In genomic region chr4:113614414-113614813, GRCh38 we compare ENCODE assay signal across 23 cellular contexts.
DNase-seq lines count a peak whose midpoint lies in the region; ATAC-seq, FAIRE-seq and TF ChIP-seq lines count a peak whose summit lies in the region.
"Had no signal": no experiment of that assay in that cellular context is flagged by ENCODE, and none has a peak within 500 bp of the region (broad histone marks: within the 10 kb centered on the region; RNA-seq: fewer than 3 reads in every experiment).

No MANE protein-coding gene starts in this region.

- 0 out of 2 replicates have a peak overlapping the region, but pooled peaks have one; percentile 37 for H3K27ac Mint-ChIP-seq in GM23338
- no peak overlapping the region for H3K27ac Mint-ChIP-seq in activated CD4-positive, alpha-beta T cell treated with anti-CD3 and anti-CD28 coated beads for 36 hours
- H3K27ac Mint-ChIP-seq: CD14-positive monocyte had no signal

- H2AFZ ChIP-seq in GM23338 (no peak overlapping the region), GM12878 (ENCODE audit: control insufficient read depth, low read depth, low read length) (no peak overlapping the region)

- H3K9me2 ChIP-seq in GM23338 (ENCODE audit: insufficient read depth) = no peaks in the 10 kb centered on the region

- H3K9me3 ChIP-seq in heart left ventricle (no peaks in the 10 kb centered on the region), GM12878 (replicated peaks; ENCODE audit: control insufficient read depth, insufficient read depth, low read length) (no peaks in the 10 kb centered on the region; the same call in 1 of the 3 replicates), gastroesophageal sphincter (no peaks in the 10 kb centered on the region)
- H3K9me3 ChIP-seq: A549, SJCRH30 had no signal

- POLR2A ChIA-PET in GM12878 (lab: Charles Lee) = interaction anchor here (0.7 to 1.9 kb wide), 3 partner anchors 13 to 22 kb away, joined by 3 to 6 read pairs (median 4); no protein-coding TSS in a partner anchor
- POLR2A ChIA-PET in activated CD4-positive, alpha-beta T cell treated with anti-CD3 and anti-CD28 coated beads for 36 hours (lab: Charles Lee) = no interaction called here

- H3K36me3 ChIP-seq in heart left ventricle (no peaks in the 10 kb centered on the region), GM23338 (ENCODE audit: insufficient read depth) (no peaks in the 10 kb centered on the region), GM12878 (ENCODE audit: control insufficient read depth in 2 of 2, insufficient read depth in 2 of 2, low read length in 1 of 2) (no peaks in the 10 kb centered on the region; a peak in 2 of 4 replicates), mesendoderm (ENCODE audit: control insufficient read depth, insufficient read depth, low read length) (no peaks in the 10 kb centered on the region), gastroesophageal sphincter (no peaks in the 10 kb centered on the region)
- H3K36me3 ChIP-seq: SJCRH30 had no signal

- RAD21 ChIA-PET in GM12878 (lab: Charles Lee; ENCODE audit: unreplicated experiment) = interaction anchor here (1.1 to 6.8 kb wide), 5 partner anchors 12 to 67 kb away, joined by 3 to 74 read pairs (median 12); no protein-coding TSS in a partner anchor

- BruUV-seq in GM12878 (replicated peaks; lab: Mats Ljungman, UMichigan) = no TSS peak

- H3K79me2 ChIP-seq in GM23338 (replicated peaks; ENCODE audit: insufficient read depth) (no peaks in the 10 kb centered on the region), GM12878 (ENCODE audit: control insufficient read depth, insufficient read depth, low read length) (no peaks in the 10 kb centered on the region; the same call in none of the 2 replicates), mesendoderm (ENCODE audit: control insufficient read depth, insufficient read depth, low read length) (no peaks in the 10 kb centered on the region)

- H2BK120ac ChIP-seq in mesendoderm (ENCODE audit: low read depth, low read length) = no peak overlapping the region

- CTCF ChIA-PET in GM12878 (lab: Yijun Ruan, JAX) = interaction anchor here (0.9 to 1.6 kb wide), 8 partner anchors 12 to 67 kb away, joined by 3 to 10 read pairs (median 3); no protein-coding TSS in a partner anchor
- CTCF ChIA-PET in activated CD4-positive, alpha-beta T cell treated with anti-CD3 and anti-CD28 coated beads for 36 hours (lab: Charles Lee) = no interaction called here

- no peaks in the 10 kb centered on the region for H3K4me1 Mint-ChIP-seq in GM23338
- H3K4me1 Mint-ChIP-seq in activated CD4-positive, alpha-beta T cell treated with anti-CD3 and anti-CD28 coated beads for 36 hours = peaks cover 23% of the 10 kb centered on the region
- H3K4me1 Mint-ChIP-seq: CD14-positive monocyte had no signal

- DNase-seq in heart left ventricle = no peak
- no peak for DNase-seq in Right ventricle myocardium inferior (ENCODE audit: missing footprints)
- DNase-seq in GM23338 (ENCODE audit: low spot score) = no peak
- DNase-seq in GM12878 (ENCODE audit: low read depth, low spot score) = no peak
- no peak for DNase-seq in mesendoderm
- DNase-seq in activated CD4-positive, alpha-beta T cell treated with anti-CD3 and anti-CD28 coated beads for 36 hours = no peak
- DNase-seq in NCI-H526 (lab: John Stamatoyannopoulos, UW) = no peak
- DNase-seq: DMS 273 treated with DMSO at 0.1 percent for 48 hours; GF-D8; NCI-H1048; NCI-H1436 treated with DMSO at 0.1 percent for 48 hours; NCI-H2081; NCI-H226; NCI-H69; NK-92 treated with Interleukin-12 subunit alpha and Interleukin-12 subunit beta, amount 100 ng/mL, for 24 hours; RPMI8226; SJCRH30 had no signal

- H3K9ac ChIP-seq in GM12878 (ENCODE audit: control insufficient read depth, insufficient read depth, low read length) (no peak overlapping the region), mesendoderm (ENCODE audit: low read length) (no peak overlapping the region)
- H3K9ac ChIP-seq: KMS-11 had no signal

- H4K20me1 ChIP-seq in GM23338 (replicated peaks; ENCODE audit: insufficient read depth) (no peaks in the 10 kb centered on the region), GM12878 (ENCODE audit: control insufficient read depth, insufficient read depth) (no peaks in the 10 kb centered on the region)

- TF ChIP-seq EP300 in GM12878 (IDR thresholded peaks at IDR 0.05; ENCODE audit: borderline replicate concordance in 1 of 2, control insufficient read depth in 1 of 2, low read depth in 2 of 2, low read length in 2 of 2) (no peak), gastroesophageal sphincter (IDR thresholded peaks at IDR 0.05) (no peak)

- no peak for TF ChIP-seq RAD21 in GM12878 (IDR thresholded peaks at IDR 0.05; ENCODE audit: insufficient read depth, low read depth, low read length)

- H4K8ac ChIP-seq in mesendoderm (ENCODE audit: low read depth, low read length) = no peak overlapping the region

- H3K4me2 ChIP-seq in GM23338 (no peak overlapping the region), GM12878 (ENCODE audit: control insufficient read depth, insufficient read depth) (no peak overlapping the region), mesendoderm (ENCODE audit: low read length) (no peak overlapping the region)
- H3K4me2 ChIP-seq: A549, KMS-11 had no signal

- H3K4ac ChIP-seq in mesendoderm (ENCODE audit: low read depth, low read length) = no peak overlapping the region

- H2BK15ac ChIP-seq in mesendoderm (replicated peaks; ENCODE audit: low read depth) = peak overlapping the region; percentile 94

- H3K9me3 Mint-ChIP-seq in GM23338 = no peaks in the 10 kb centered on the region
- no peaks in the 10 kb centered on the region for H3K9me3 Mint-ChIP-seq in activated CD4-positive, alpha-beta T cell treated with anti-CD3 and anti-CD28 coated beads for 36 hours (ENCODE audit: low read depth)

- H3K4me1 ChIP-seq in heart left ventricle = peaks cover 0 to 88% (median 24%) of the 10 kb centered on the region in 12 donors
- no peaks in the 10 kb centered on the region for H3K4me1 ChIP-seq in GM23338 (ENCODE audit: insufficient read depth)
- peaks cover 4% of the 10 kb centered on the region; the same call in 1 of the 2 replicates for H3K4me1 ChIP-seq in GM12878 (ENCODE audit: control insufficient read depth, insufficient read depth, low read length)
- no peaks in the 10 kb centered on the region for H3K4me1 ChIP-seq in mesendoderm (ENCODE audit: control insufficient read depth, low read depth, low read length)
- peaks cover 0 to 36% (median 5%) of the 10 kb centered on the region in 3 donors for H3K4me1 ChIP-seq in gastroesophageal sphincter

- WGBS in heart left ventricle, 4 donors = 26 to 44% (median 34%) methylated on average over 2 of the region's 2 CpGs
- WGBS in GM12878 (ENCODE audit: insufficient coverage, insufficient replicate concordance, low lambda C conversion rate, missing lambda C conversion rate) = 50% methylated on average over 2 of the region's 2 CpGs
- no CpG with 5 or more reads among the region's 2 CpGs for WGBS in mesendoderm (ENCODE audit: extremely low coverage, insufficient coverage, low lambda C conversion rate)
- WGBS in gastroesophageal sphincter (ENCODE audit: low coverage in 1 of 2), 2 donors = 72 to 90% methylated on average over 2 of the region's 2 CpGs

- no peaks in the 10 kb centered on the region for H3K36me3 Mint-ChIP-seq in GM23338 (ENCODE audit: low read depth)
- H3K36me3 Mint-ChIP-seq in activated CD4-positive, alpha-beta T cell treated with anti-CD3 and anti-CD28 coated beads for 36 hours (ENCODE audit: low read depth) = peaks cover 16% of the 10 kb centered on the region

- H2AK5ac ChIP-seq in mesendoderm (ENCODE audit: low read length) = no peak overlapping the region

- SMC1A ChIA-PET in GM12878 (lab: Charles Lee; ENCODE audit: uncharacterized antibody, unreplicated experiment) = interaction anchor here (0.8 to 7.1 kb wide), 17 partner anchors 12 to 223 kb away, joined by 3 to 96 read pairs (median 5); no protein-coding TSS in a partner anchor

- in situ Hi-C loops in GM12878 (cut with MboI) = no loop called here

- H3K79me1 ChIP-seq in mesendoderm (ENCODE audit: low read length) = no peaks in the 10 kb centered on the region

- TF ChIP-seq CTCF in heart left ventricle (IDR thresholded peaks at IDR 0.05) (no peak), GM23338 (conservative IDR thresholded peaks at IDR 0.05; ENCODE audit: low read depth in 2 of 2) (no peak), GM12878 (IDR thresholded peaks at IDR 0.05 in 2 of 3, conservative IDR thresholded peaks at IDR 0.05 in 1 of 3; ENCODE audit: control insufficient read depth in 2 of 3, extremely low read depth in 1 of 3, insufficient read depth in 1 of 3, low read depth in 3 of 3, low read length in 3 of 3) (no peak), gastroesophageal sphincter (IDR thresholded peaks at IDR 0.05) (no peak)

- H3K4me3 ChIP-seq in heart left ventricle (no peak overlapping the region), GM23338 (no peak overlapping the region), GM12878 (no peak overlapping the region), mesendoderm (ENCODE audit: low read length) (no peak overlapping the region), gastroesophageal sphincter (no peak overlapping the region)
- H3K4me3 ChIP-seq: A549, SJCRH30 had no signal

- no peaks in the 10 kb centered on the region for H3K27me3 Mint-ChIP-seq in GM23338 (ENCODE audit: insufficient read depth, low read depth, poor library complexity)
- no peaks in the 10 kb centered on the region for H3K27me3 Mint-ChIP-seq in activated CD4-positive, alpha-beta T cell treated with anti-CD3 and anti-CD28 coated beads for 36 hours

- no peak overlapping the region for H2BK5ac ChIP-seq in mesendoderm (ENCODE audit: low read length)

- no peaks in the 10 kb centered on the region for H3F3A ChIP-seq in GM23338 (replicated peaks; ENCODE audit: low read depth)

- no peak for TF ChIP-seq POLR2A in heart left ventricle (IDR thresholded peaks at IDR 0.05)
- no peak for TF ChIP-seq POLR2A in GM12878 (IDR thresholded peaks at IDR 0.05; ENCODE audit: low read depth, low read length)
- no peak for TF ChIP-seq POLR2A in gastroesophageal sphincter (IDR thresholded peaks at IDR 0.05)

- peak in 2 of 4 donors; percentile 38 to 41 for ATAC-seq in heart left ventricle
- no peak for ATAC-seq in Right ventricle myocardium inferior
- ATAC-seq in GM23338 = no peak
- peak; percentile 67 for ATAC-seq in GM12878
- ATAC-seq in activated CD4-positive, alpha-beta T cell treated with anti-CD3 and anti-CD28 coated beads for 36 hours = no peak
- no peak for ATAC-seq in gastroesophageal sphincter
- ATAC-seq: A549, HCT116, HepG2 had no signal

- no peaks in the 10 kb centered on the region for H3K27me3 ChIP-seq in heart left ventricle
- no peaks in the 10 kb centered on the region for H3K27me3 ChIP-seq in GM23338 (ENCODE audit: insufficient read depth)
- no peaks in the 10 kb centered on the region for H3K27me3 ChIP-seq in GM12878 (replicated peaks in 1 of 2; ENCODE audit: control insufficient read depth in 2 of 2, insufficient read depth in 2 of 2, low read length in 1 of 2)
- H3K27me3 ChIP-seq in mesendoderm (ENCODE audit: insufficient read depth, low read length, poor library complexity) = no peaks in the 10 kb centered on the region
- H3K27me3 ChIP-seq in gastroesophageal sphincter = no peaks in the 10 kb centered on the region
- H3K27me3 ChIP-seq: SJCRH30 had no signal

- intact Hi-C loops in heart left ventricle (cut with DNase I) = loop anchor here in 1 of 10 donors (10.0 kb wide), 1 partner anchor 70 kb away; no protein-coding TSS in a partner anchor
- intact Hi-C loops in Right ventricle myocardium inferior (cut with DNase I) = no loop called here
- intact Hi-C loops in GM12878 (cut with micrococcal nuclease; ENCODE audit: unreplicated experiment) = no loop called here
- intact Hi-C loops in activated CD4-positive, alpha-beta T cell treated with anti-CD3 and anti-CD28 coated beads for 36 hours (cut with DNase I, micrococcal nuclease) = no loop called here

- no peak overlapping the region for H3K4me3 Mint-ChIP-seq in GM23338
- H3K4me3 Mint-ChIP-seq in activated CD4-positive, alpha-beta T cell treated with anti-CD3 and anti-CD28 coated beads for 36 hours = no peak overlapping the region
- H3K4me3 Mint-ChIP-seq: CD14-positive monocyte had no signal

- no peak for FAIRE-seq in GM12878 (lab: Jason Lieb, UNC)
- FAIRE-seq: A549, HepG2 had no signal

- H4K5ac ChIP-seq in mesendoderm (ENCODE audit: low read length) = no peak overlapping the region

- H3K23ac ChIP-seq in mesendoderm (ENCODE audit: low read length) = no peak overlapping the region

- no peak overlapping the region for H3K56ac ChIP-seq in mesendoderm (ENCODE audit: low read length)

- H3K27ac ChIP-seq in heart left ventricle (peak overlapping the region in 11 of 12 donors; percentile 1 to 68 (median 63)), GM23338 (ENCODE audit: low read depth) (no peak overlapping the region), GM12878 (ENCODE audit: control insufficient read depth, insufficient read depth) (no peak overlapping the region), mesendoderm (ENCODE audit: low read depth, low read length) (no peak overlapping the region), gastroesophageal sphincter (no peak overlapping the region)
- H3K27ac ChIP-seq: A549, KMS-11 had no signal

- H3K18ac ChIP-seq in mesendoderm (ENCODE audit: low read length) = no peak overlapping the region

Comparison
In these comparisons a context has a peak if more than half of its experiments do, and no peak if none do; other contexts are left out.
1. H3K27ac ChIP-seq: peak in heart left ventricle (11 of 12); none in GM23338 (single experiment), GM12878 (single experiment), mesendoderm (single experiment) and gastroesophageal sphincter (0 of 4).